1 cellular context compared by ENCODE assay signal in genomic region chr20:23361651-23362391, GRCh38.
TF ChIP-seq lines count a peak whose summit lies in the region.

Gene GZF1 (plus strand): TSS chr20:23362182. CDS start chr20:23364384, 2,202 bp downstream.

TF ChIP-seq in HepG2, 621 proteins besides CTCF, POLR2A, EP300 and RAD21 (continued from another document and continues in another):
- TF ChIP-seq ZNF737 (CRISPR knock-in tag; IDR thresholded peaks at IDR 0.05; ENCODE audit: borderline replicate concordance) (peak; percentile 97), ZNF512B (CRISPR knock-in tag; IDR thresholded peaks at IDR 0.05; ENCODE audit: borderline replicate concordance) (peak; percentile 89; the same call in 1 of the 2 replicates), PRPF4 (IDR thresholded peaks at IDR 0.05; ENCODE audit: low read depth, low read length, poor library complexity, severe bottlenecking) (no peak), FOSL1 (CRISPR knock-in tag; IDR thresholded peaks at IDR 0.05; ENCODE audit: borderline replicate concordance) (peak; percentile 65; the same call in 1 of the 2 replicates), AGO2 (optimal IDR thresholded peaks at IDR 0.05; ENCODE audit: low read depth, low read length) (peak; percentile 98), ZKSCAN5 (CRISPR knock-in tag; IDR thresholded peaks at IDR 0.05) (0 out of 2 replicates have a peak, but pooled peaks have one; percentile 80), ZNF34 (CRISPR knock-in tag; IDR thresholded peaks at IDR 0.05; ENCODE audit: borderline replicate concordance) (peak; percentile 97), ZNF414 (CRISPR knock-in tag; IDR thresholded peaks at IDR 0.05) (peak; percentile 96), ELK4 (CRISPR knock-in tag; IDR thresholded peaks at IDR 0.05; ENCODE audit: borderline replicate concordance) (no peak; the same call in 1 of the 2 replicates), ZNF574 (CRISPR knock-in tag; IDR thresholded peaks at IDR 0.05) (peak; percentile 94), SYNCRIP (IDR thresholded peaks at IDR 0.05; ENCODE audit: insufficient read depth, low read depth, low read length) (no peak), KLF13 (CRISPR knock-in tag; IDR thresholded peaks at IDR 0.05) (peak; percentile 91), TFAP4 (IDR thresholded peaks at IDR 0.05; ENCODE audit: borderline replicate concordance, low read depth) (peak; percentile 85; the same call in 1 of the 2 replicates), ZBTB33 (CRISPR knock-in tag; IDR thresholded peaks at IDR 0.05) (peak; percentile 65; the same call in 1 of the 2 replicates), ZFP62 (CRISPR knock-in tag; IDR thresholded peaks at IDR 0.05) (no peak), IKZF4 (CRISPR knock-in tag; IDR thresholded peaks at IDR 0.05; ENCODE audit: borderline replicate concordance, low read depth, not compliant biosample characterization) (peak; percentile 92), SP140L (CRISPR knock-in tag; IDR thresholded peaks at IDR 0.05; ENCODE audit: borderline replicate concordance) (no peak; the same call in 1 of the 2 replicates), CCAR2 (optimal IDR thresholded peaks at IDR 0.05; ENCODE audit: low read depth, low read length) (no peak), ZFP41 (CRISPR knock-in tag; IDR thresholded peaks at IDR 0.05; ENCODE audit: borderline replicate concordance) (peak; percentile 72), HMG20B (CRISPR knock-in tag; conservative IDR thresholded peaks at IDR 0.05) (peak; percentile 87), PHB2 (IDR thresholded peaks at IDR 0.05; ENCODE audit: partially characterized antibody) (no peak), ZNF772 (CRISPR knock-in tag; IDR thresholded peaks at IDR 0.05) (peak; percentile 99), GABPA (IDR thresholded peaks at IDR 0.05; ENCODE audit: low read depth, low read length) (peak; percentile 33; the same call in 1 of the 2 replicates), GABPA (CRISPR knock-in tag; IDR thresholded peaks at IDR 0.05; ENCODE audit: low read depth) (peak; percentile 78), HNRNPK (IDR thresholded peaks at IDR 0.05; ENCODE audit: low read depth, low read length, poor library complexity, severe bottlenecking) (peak; percentile 54), KIAA2018 (CRISPR knock-in tag; IDR thresholded peaks at IDR 0.05; ENCODE audit: borderline replicate concordance) (peak; percentile 98; the same call in 1 of the 2 replicates), RXRA (CRISPR knock-in tag; IDR thresholded peaks at IDR 0.05) (peak; percentile 94; the same call in 1 of the 2 replicates), ZNF382 (CRISPR knock-in tag; IDR thresholded peaks at IDR 0.05; ENCODE audit: borderline replicate concordance) (no peak), YEATS4 (CRISPR knock-in tag; IDR thresholded peaks at IDR 0.05; ENCODE audit: borderline replicate concordance) (peak; percentile 99), ZNF20 (CRISPR knock-in tag; IDR thresholded peaks at IDR 0.05) (peak; percentile 82; the same call in 1 of the 2 replicates), ZNF501 (CRISPR knock-in tag; IDR thresholded peaks at IDR 0.05) (peak; percentile 100), TCF12 (IDR thresholded peaks at IDR 0.05) (no peak), TCF12 (CRISPR knock-in tag; IDR thresholded peaks at IDR 0.05) (no peak; the same call in 1 of the 2 replicates), AGO1 (IDR thresholded peaks at IDR 0.05; ENCODE audit: low read depth, low read length, poor library complexity, severe bottlenecking) (no peak), KAT8 (CRISPR knock-in tag; IDR thresholded peaks at IDR 0.05) (peak; percentile 98), PATZ1 (CRISPR knock-in tag; IDR thresholded peaks at IDR 0.05) (peak; percentile 86), DPF2 (CRISPR knock-in tag; IDR thresholded peaks at IDR 0.05; ENCODE audit: borderline replicate concordance, low read depth) (no peak)
